Comparison of ENCODE assay signal across 14 cellular contexts in the genomic region with DNA sequence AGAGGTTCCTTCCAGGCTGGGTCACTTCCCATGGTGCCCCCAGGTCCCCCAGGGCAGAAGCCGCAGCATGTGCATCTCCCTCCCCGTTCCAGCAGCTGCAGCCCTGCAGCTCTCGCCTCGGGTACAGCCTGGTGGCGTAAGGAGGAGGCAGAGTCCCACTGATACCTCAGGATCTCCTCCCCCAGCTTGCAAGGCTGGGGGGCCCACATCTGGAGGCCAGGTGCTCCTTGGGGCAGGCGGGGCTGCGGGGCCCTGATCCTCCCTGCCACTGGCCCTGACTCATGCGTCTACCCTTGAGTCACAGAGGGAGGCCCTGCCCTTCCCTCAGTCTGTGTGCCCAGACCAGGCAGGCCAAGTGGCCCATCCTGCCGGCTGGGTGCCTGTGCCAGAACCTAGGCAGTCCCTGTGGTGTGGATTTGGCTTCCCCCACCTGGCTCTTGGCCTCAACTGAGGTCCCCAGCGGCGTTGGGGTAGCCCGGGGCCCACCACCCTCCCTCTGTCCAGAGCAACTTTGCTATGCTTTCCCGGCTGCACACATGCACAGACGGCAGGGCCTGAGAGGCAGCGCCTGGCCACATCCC. TPM values are rescaled to one million over a fixed set of nuclear protein-coding genes. Genes with fewer than 3 reads are reported as not detected.
DNase-seq lines count a peak whose midpoint lies in the region; ATAC-seq and TF ChIP-seq lines count a peak whose summit lies in the region.
"Had no signal": no experiment of that assay in that cellular context is flagged by ENCODE, and none has a peak within 500 bp of the region (broad histone marks: within the 10 kb centered on the region; RNA-seq: fewer than 3 reads in every experiment).

No MANE protein-coding gene starts in this region.

- no peaks in the 10 kb centered on the region for H3K23me2 ChIP-seq in H9 (ENCODE audit: insufficient read length, low read depth, low read length, poor library complexity, severe bottlenecking)

- H3K79me1 ChIP-seq in H9 (ENCODE audit: insufficient read depth, low read depth, low read length, poor library complexity, severe bottlenecking) = no peaks in the 10 kb centered on the region

- no peak overlapping the region for H4K5ac ChIP-seq in H9 (ENCODE audit: insufficient read length, low read depth, low read length)

- H3K27me3 Mint-ChIP-seq in H9 (ENCODE audit: low read depth) (no peaks in the 10 kb centered on the region), neural progenitor cell (ENCODE audit: insufficient read depth, low read depth) (peaks cover 2% of the 10 kb centered on the region)
- H3K27me3 Mint-ChIP-seq: central memory CD8-positive, alpha-beta T cell had no signal

- no peak overlapping the region for H2BK120ac ChIP-seq in H9 (ENCODE audit: low read depth, low read length, poor library complexity, severe bottlenecking)

- H3K14ac ChIP-seq in H9 (ENCODE audit: insufficient read depth, low read length) = no peak overlapping the region; the same call in 1 of the 2 replicates

- no peak for TF ChIP-seq CTCF in H9 (conservative IDR thresholded peaks at IDR 0.05)
- TF ChIP-seq CTCF in RWPE1 (conservative IDR thresholded peaks at IDR 0.05; ENCODE audit: low read depth) = no peak; the same call in 1 of the 2 replicates
- TF ChIP-seq CTCF in neural progenitor cell (IDR thresholded peaks at IDR 0.05) = no peak

- H3K9ac ChIP-seq in H9 (ENCODE audit: extremely low read depth, insufficient read length, low read length) = no peak overlapping the region
- H3K9ac ChIP-seq in neural progenitor cell = no peak overlapping the region

- POLR2A ChIA-PET in RWPE1 (lab: Yijun Ruan, JAX; ENCODE audit: low non-redundant PET) = no interaction called here

- H3F3A ChIP-seq in neural progenitor cell (ENCODE audit: low read depth) = peaks cover 4% of the 10 kb centered on the region

- no peaks in the 10 kb centered on the region for H4K20me1 ChIP-seq in H9 (ENCODE audit: control insufficient read depth, insufficient read depth, insufficient read length)
- no peaks in the 10 kb centered on the region for H4K20me1 ChIP-seq in neural progenitor cell (ENCODE audit: low read depth)

- H3K9me3 ChIP-seq in H9 (ENCODE audit: control insufficient read depth, low read depth, low read length) = no peaks in the 10 kb centered on the region
- H3K9me3 ChIP-seq in neural progenitor cell (ENCODE audit: low read depth) = no peaks in the 10 kb centered on the region
- H3K9me3 ChIP-seq: transverse colon had no signal

- no peak overlapping the region for H2BK20ac ChIP-seq in H9 (ENCODE audit: low read depth, low read length, poor library complexity, severe bottlenecking)

- no peak for ATAC-seq in HG02938 (IDR thresholded peaks at IDR 0.05; ENCODE audit: unreplicated experiment)

- no peak overlapping the region for H2AK5ac ChIP-seq in H9 (ENCODE audit: insufficient read length, low read length)

- H3K56ac ChIP-seq in H9 (ENCODE audit: insufficient read length, low read depth, low read length) = no peak overlapping the region

- H3K4me1 ChIP-seq in H9 (ENCODE audit: insufficient read depth, low read length) (no peaks in the 10 kb centered on the region), neural progenitor cell (no peaks in the 10 kb centered on the region)
- H3K4me1 ChIP-seq: transverse colon had no signal

- H3K36me3 Mint-ChIP-seq in H9 (ENCODE audit: insufficient read depth in 1 of 3, low read depth in 3 of 3) = peaks cover 11 to 68% (median 51%) of the 10 kb centered on the region in 3 experiments; a peak in 6 of 7 replicates
- H3K36me3 Mint-ChIP-seq in neural progenitor cell = peaks cover 6% of the 10 kb centered on the region

- H3K4me3 Mint-ChIP-seq in H9 (no peak overlapping the region), neural progenitor cell (no peak overlapping the region)
- H3K4me3 Mint-ChIP-seq: central memory CD8-positive, alpha-beta T cell; nephron had no signal

- H3K27me3 ChIP-seq in H9 (ENCODE audit: insufficient read depth, low read length) (no peaks in the 10 kb centered on the region), neural progenitor cell (no peaks in the 10 kb centered on the region)
- H3K27me3 ChIP-seq: transverse colon had no signal

- no peak overlapping the region for H3K23ac ChIP-seq in H9 (ENCODE audit: insufficient read length, low read depth, low read length)

- H2BK5ac ChIP-seq in H9 (ENCODE audit: insufficient read length, low read length) = no peak overlapping the region

- H3K79me2 ChIP-seq in H9 (ENCODE audit: insufficient read depth, low read length) (no peaks in the 10 kb centered on the region), neural progenitor cell (ENCODE audit: low read depth) (no peaks in the 10 kb centered on the region)

- H2AFZ ChIP-seq in H9 (ENCODE audit: low read length) (no peak overlapping the region), neural progenitor cell (replicated peaks) (no peak overlapping the region)

- H3K4me2 ChIP-seq in H9 (ENCODE audit: insufficient read depth, insufficient read length, low read length) = no peak overlapping the region
- no peak overlapping the region for H3K4me2 ChIP-seq in neural progenitor cell

- no peaks in the 10 kb centered on the region for H3K36me3 ChIP-seq in neural progenitor cell

- H3K27ac ChIP-seq in H9 (ENCODE audit: insufficient read length, low read depth, low read length) (no peak overlapping the region), RWPE1 (peak overlapping the region; percentile 94), skin epidermis (peak overlapping the region in 20 of 21 experiments; percentile 4 to 75 (median 50)), neural progenitor cell (no peak overlapping the region)
- H3K27ac ChIP-seq: transverse colon had no signal

- CTCF ChIA-PET in RWPE1 (lab: Yijun Ruan, JAX) = interaction anchor here (1.7 kb wide), 1 partner anchor 44 kb away, joined by 7 read pairs; a partner anchor contains a TSS

- no peak overlapping the region for H4K8ac ChIP-seq in H9 (replicated peaks; ENCODE audit: insufficient read length, low read depth, low read length)

- DNase-seq in H9 = peak; percentile 22
- DNase-seq in RWPE1 (ENCODE audit: low spot score) = peak; percentile 80
- peak; percentile 75 for DNase-seq in fibroblast of peridontal ligament (ENCODE audit: extremely low read depth)
- no peak for DNase-seq in SK-N-DZ (ENCODE audit: low spot score)
- no peak for DNase-seq in neural progenitor cell (ENCODE audit: low spot score)
- no peak for DNase-seq in DMS79 treated with DMSO at 0.1 percent for 48 hours (lab: John Stamatoyannopoulos, UW)
- DNase-seq: activated CD8-positive, alpha-beta memory T cell treated with anti-CD3 and anti-CD28 coated beads, Interleukin-2, amount 50 U/mL, for 4 hours; stimulated activated CD4-positive, alpha-beta T cell treated with anti-CD3 and anti-CD28 coated beads, Interleukin-4, amount 100 ng/mL, for 4 hours; T-helper 1 cell; transverse colon had no signal

- H2BK12ac ChIP-seq in H9 (ENCODE audit: insufficient read length, low read depth, low read length) = no peak overlapping the region

- no peak overlapping the region for H3K18ac ChIP-seq in H9 (ENCODE audit: insufficient read length, low read depth, low read length)

- H4K91ac ChIP-seq in H9 (ENCODE audit: insufficient read length, low read depth, low read length) = no peak overlapping the region

- no peak overlapping the region for H3K4ac ChIP-seq in H9 (ENCODE audit: low read depth, low read length)

- no peak overlapping the region for H3K4me3 ChIP-seq in skin epidermis
- no peak overlapping the region for H3K4me3 ChIP-seq in neural progenitor cell
- H3K4me3 ChIP-seq: transverse colon had no signal

- H3K9me3 Mint-ChIP-seq in H9 (no peaks in the 10 kb centered on the region), neural progenitor cell (no peaks in the 10 kb centered on the region)
- H3K9me3 Mint-ChIP-seq: central memory CD8-positive, alpha-beta T cell; nephron had no signal

- H2BK15ac ChIP-seq in H9 (ENCODE audit: low read depth, low read length) = no peak overlapping the region

- H3T11ph ChIP-seq in H9 (ENCODE audit: low read length) = no peak overlapping the region

- H3K4me1 Mint-ChIP-seq in H9 (no peaks in the 10 kb centered on the region), neural progenitor cell (no peaks in the 10 kb centered on the region)
- H3K4me1 Mint-ChIP-seq: central memory CD8-positive, alpha-beta T cell; nephron had no signal

- no CpG with 5 or more reads among the region's 15 CpGs for WGBS in H9 (ENCODE audit: extremely low coverage, insufficient read length, low lambda C conversion rate)

- H3K27ac Mint-ChIP-seq in H9 = no peak overlapping the region
- no peak overlapping the region for H3K27ac Mint-ChIP-seq in neural progenitor cell
- H3K27ac Mint-ChIP-seq: nephron had no signal

RNA-seq across cellular contexts. Expression of a gene that starts 12.8 kb away (rescaled TPM):
- total RNA-seq in H9 (2021) (58.2 and 60.2 TPM in 2 replicates), neural progenitor cell (ENCODE audit: low replicate concordance) (11.9 and 36.8 TPM in 2 replicates)
- polyA plus RNA-seq in SK-N-DZ (2014; cell fraction: cytosol; rRNA removed) = 30.9 and 33.4 TPM in 2 replicates
- polyA plus RNA-seq in SK-N-DZ (2014; cell fraction: nucleus; rRNA removed) = 53.7 and 57.2 TPM in 2 replicates

RNA-seq across cellular contexts. Expression of a gene that starts 13.0 kb away (rescaled TPM):
- 23.4 and 26.8 TPM in 2 replicates for total RNA-seq in H9 (2021)
- polyA plus RNA-seq in SK-N-DZ (2014; cell fraction: cytosol; rRNA removed) = 44.8 and 53.6 TPM in 2 replicates
- polyA plus RNA-seq in SK-N-DZ (2014; cell fraction: nucleus; rRNA removed) = 29.8 and 30.4 TPM in 2 replicates
- total RNA-seq in neural progenitor cell (ENCODE audit: low replicate concordance) = 24.4 and 34.9 TPM in 2 replicates

RNA-seq across cellular contexts. Expression of a gene that starts 44.2 kb away (rescaled TPM):
- 111 and 113 TPM in 2 replicates for total RNA-seq in H9 (2021)
- polyA plus RNA-seq in SK-N-DZ (2014; cell fraction: cytosol; rRNA removed) = 50.2 and 62.8 TPM in 2 replicates
- 30.4 and 32.0 TPM in 2 replicates for polyA plus RNA-seq in SK-N-DZ (2014; cell fraction: nucleus; rRNA removed)
- 34.4 and 97.5 TPM in 2 replicates for total RNA-seq in neural progenitor cell (ENCODE audit: low replicate concordance)

RNA-seq across cellular contexts. Expression of a gene that starts 45.2 kb away (rescaled TPM):
- total RNA-seq in H9 (2021) (245 and 261 TPM in 2 replicates), neural progenitor cell (ENCODE audit: low replicate concordance) (169 and 257 TPM in 2 replicates)
- polyA plus RNA-seq in SK-N-DZ (2014; cell fraction: cytosol; rRNA removed) = 129 and 133 TPM in 2 replicates
- 96.2 and 170 TPM in 2 replicates for polyA plus RNA-seq in SK-N-DZ (2014; cell fraction: nucleus; rRNA removed)

Comparison
In these comparisons a context has a peak if more than half of its experiments do, and no peak if none do; other contexts are left out.
1. DNase-seq: peak in H9 (single experiment), RWPE1 (single experiment) and fibroblast of peridontal ligament (single experiment); none in SK-N-DZ (single experiment), neural progenitor cell (single experiment) and DMS79 treated with DMSO at 0.1 percent for 48 hours (single experiment).
2. H3K27ac ChIP-seq: peak in RWPE1 (single experiment) and skin epidermis (20 of 21); none in H9 (single experiment) and neural progenitor cell (single experiment).